13 cellular contexts compared by ENCODE assay signal in genomic region chr3:195803309-195803908, GRCh38. TPM values are rescaled to one million over a fixed set of nuclear protein-coding genes. Genes with fewer than 3 reads are reported as not detected.
A peak's percentile ranks its signal among the peaks of the same experiment; 100 is the strongest.
DNase-seq lines count a peak whose midpoint lies in the region; ATAC-seq and TF ChIP-seq lines count a peak whose summit lies in the region.
"Had no signal": no experiment of that assay in that cellular context is flagged by ENCODE, and none has a peak within 500 bp of the region (broad histone marks: within the 10 kb centered on the region; RNA-seq: fewer than 3 reads in every experiment).

No MANE protein-coding gene starts in this region.

- no peaks in the 10 kb centered on the region for H3K36me3 ChIP-seq in left ventricle myocardium inferior
- H3K36me3 ChIP-seq: BE2C had no signal

- POLR2A ChIA-PET in WTC11 (lab: Charles Lee): no interaction called here

- H3K27me3 Mint-ChIP-seq in activated CD4-positive, alpha-beta T cell treated with anti-CD3 and anti-CD28 coated beads, Interleukin-2, amount 10 ng/mL, durations not matched to agents 24 days and 14 days: no peaks in the 10 kb centered on the region
- H3K27me3 Mint-ChIP-seq in WTC11 (ENCODE audit: low read depth): peaks cover 4% of the 10 kb centered on the region

- H3K4me3 ChIP-seq in left ventricle myocardium inferior: peak overlapping the region; percentile 44

- H3K4me3 Mint-ChIP-seq in activated CD4-positive, alpha-beta T cell treated with anti-CD3 and anti-CD28 coated beads, Interleukin-2, amount 10 ng/mL, durations not matched to agents 24 days and 14 days: peak overlapping the region; percentile 62
- H3K4me3 Mint-ChIP-seq in WTC11: no peak overlapping the region

- TF ChIP-seq CTCF in WTC11 (IDR thresholded peaks at IDR 0.05): no peak
- TF ChIP-seq CTCF in left ventricle myocardium inferior (IDR thresholded peaks at IDR 0.05; ENCODE audit: borderline replicate concordance): no peak

- H3K27ac Mint-ChIP-seq in activated CD4-positive, alpha-beta T cell treated with anti-CD3 and anti-CD28 coated beads, Interleukin-2, amount 10 ng/mL, durations not matched to agents 24 days and 14 days: peak overlapping the region; percentile 87
- H3K27ac Mint-ChIP-seq in WTC11: no peak overlapping the region

- H3K27ac ChIP-seq in left ventricle myocardium inferior (replicated peaks): peak overlapping the region; percentile 42
- H3K27ac ChIP-seq: RWPE1 had no signal

- CTCF ChIA-PET in WTC11 (lab: Charles Lee): no interaction called here

- H3K9me3 Mint-ChIP-seq in activated CD4-positive, alpha-beta T cell treated with anti-CD3 and anti-CD28 coated beads, Interleukin-2, amount 10 ng/mL, durations not matched to agents 24 days and 14 days: peaks cover 6% of the 10 kb centered on the region
- H3K9me3 Mint-ChIP-seq in WTC11: no peaks in the 10 kb centered on the region

- peaks cover 13% of the 10 kb centered on the region for H3K4me1 ChIP-seq in left ventricle myocardium inferior
- H3K4me1 ChIP-seq: BE2C had no signal

- DNase-seq in activated CD4-positive, alpha-beta T cell treated with anti-CD3 and anti-CD28 coated beads, Interleukin-2, amount 10 ng/mL, durations not matched to agents 24 days and 14 days: no peak
- no peak for DNase-seq in activated CD4-positive, alpha-beta T cell treated with anti-CD3 and anti-CD28 coated beads for 4 hours
- no peak for DNase-seq in WTC11 (ENCODE audit: low spot score)
- no peak for DNase-seq in left ventricle myocardium inferior
- DNase-seq in stromal cell of bone marrow (ENCODE audit: low read depth): peak; percentile 17
- DNase-seq in NAMALWA (ENCODE audit: low spot score): no peak
- DNase-seq in NCI-H1436 treated with DMSO at 0.1 percent for 48 hours (lab: John Stamatoyannopoulos, UW): no peak
- no peak for DNase-seq in kidney glomerular epithelial cell (lab: John Stamatoyannopoulos, UW)
- DNase-seq: BE2C, NCI-H2081 had no signal

- H3K9me3 ChIP-seq in left ventricle myocardium inferior (replicated peaks): no peaks in the 10 kb centered on the region
- H3K9me3 ChIP-seq: BE2C had no signal

- ATAC-seq in WTC11: no peak
- ATAC-seq: left lobe of liver had no signal

- peaks cover 34% of the 10 kb centered on the region for H3K27me3 ChIP-seq in left ventricle myocardium inferior (ENCODE audit: low read depth)
- H3K27me3 ChIP-seq: BE2C had no signal

- peaks cover 14% of the 10 kb centered on the region for H3K36me3 Mint-ChIP-seq in activated CD4-positive, alpha-beta T cell treated with anti-CD3 and anti-CD28 coated beads, Interleukin-2, amount 10 ng/mL, durations not matched to agents 24 days and 14 days (ENCODE audit: low read depth)
- H3K36me3 Mint-ChIP-seq in WTC11: no peaks in the 10 kb centered on the region

- intact Hi-C loops in activated CD4-positive, alpha-beta T cell treated with anti-CD3 and anti-CD28 coated beads, Interleukin-2, amount 10 ng/mL, durations not matched to agents 24 days and 14 days (cut with micrococcal nuclease): loop anchor here (5.0 kb wide), 1 partner anchor 46 kb away; no protein-coding TSS in a partner anchor
- intact Hi-C loops in left ventricle myocardium inferior (cut with micrococcal nuclease): no loop called here

- H3K4me1 Mint-ChIP-seq in activated CD4-positive, alpha-beta T cell treated with anti-CD3 and anti-CD28 coated beads, Interleukin-2, amount 10 ng/mL, durations not matched to agents 24 days and 14 days: peaks cover 57% of the 10 kb centered on the region
- peaks cover 71% of the 10 kb centered on the region for H3K4me1 Mint-ChIP-seq in WTC11

TF ChIP-seq in WTC11, 78 proteins besides CTCF, POLR2A, EP300 and RAD21:
- TF ChIP-seq GTF2I (CRISPR knock-in tag; conservative IDR thresholded peaks at IDR 0.05) (peak; percentile 46; the same call in 1 of the 2 replicates), AFF4 (CRISPR knock-in tag; IDR thresholded peaks at IDR 0.05; ENCODE audit: borderline replicate concordance) (no peak)

RNA-seq across cellular contexts. Expression of gene MUC4, which starts 8.3 kb away (rescaled TPM):
- 0.68 and 0.90 TPM in 2 replicates for total RNA-seq in activated CD4-positive, alpha-beta T cell treated with anti-CD3 and anti-CD28 coated beads, Interleukin-2, amount 10 ng/mL, durations not matched to agents 24 days and 14 days
- 2.1 to 2.8 TPM (median 2.3 TPM) in 3 replicates for total RNA-seq in WTC11 (2021)
- 0.11 TPM for total RNA-seq in left ventricle myocardium inferior
- total RNA-seq: pulmonary artery endothelial cell had no signal
